In the genomic region with DNA sequence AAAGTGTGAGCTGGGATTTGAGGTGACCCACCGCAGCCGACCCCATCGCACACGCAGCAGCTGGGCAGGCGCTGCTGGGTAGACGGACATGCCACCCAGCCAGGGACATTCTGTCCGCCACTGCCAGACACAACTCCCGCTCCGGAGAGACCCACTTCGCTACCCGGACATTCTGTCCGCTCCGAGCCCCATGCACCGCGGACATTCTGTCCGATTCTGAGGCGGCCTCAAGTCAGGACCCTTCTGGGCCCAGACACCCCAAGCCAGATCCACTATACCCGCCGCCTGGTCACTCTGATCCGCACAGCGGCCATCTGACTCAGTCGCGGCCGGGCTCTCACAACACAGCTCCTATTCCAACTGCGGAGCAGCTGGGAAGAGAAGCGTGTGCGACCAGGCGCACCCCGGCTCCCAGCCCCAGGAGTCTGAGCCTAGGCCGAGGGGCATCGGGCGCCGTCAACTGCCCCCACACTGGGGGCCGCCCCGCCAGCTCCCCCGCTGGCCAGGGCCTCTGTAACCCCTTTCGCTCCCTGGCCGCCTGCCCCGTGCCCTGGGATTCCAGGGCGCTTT, we compare ENCODE assay signal across 9 cellular contexts. TPM values are rescaled to one million over a fixed set of nuclear protein-coding genes. Genes with fewer than 3 reads are reported as not detected.
DNase-seq lines count a peak whose midpoint lies in the region; ATAC-seq and TF ChIP-seq lines count a peak whose summit lies in the region.
"Had no signal": no experiment of that assay in that cellular context is flagged by ENCODE, and none has a peak within 500 bp of the region (broad histone marks: within the 10 kb centered on the region; RNA-seq: fewer than 3 reads in every experiment).

No MANE protein-coding gene starts in this region.

- intact Hi-C loops in activated CD4-positive, alpha-beta T cell treated with anti-CD3 and anti-CD28 coated beads, Interleukin-2, amount 10 ng/mL, durations not matched to agents 24 days and 14 days (cut with micrococcal nuclease), result loop anchor here (1.0 to 2.0 kb wide), 2 partner anchors 9 to 262 kb away; partner anchors contain the start of genes ACTR1A and SUFU
- intact Hi-C loops in dendritic cell treated with granulocyte-macrophage colony-stimulating factor and Interleukin-4, amounts not matched to agents 40 ng/mL and 50 ng/mL, for 4 days (cut with micrococcal nuclease), result loop anchor here (10.0 kb wide), 2 partner anchors 264 to 886 kb away; partner anchors contain the start of genes ACTR1A, BTRC and SUFU

- H3K27me3 Mint-ChIP-seq in activated CD4-positive, alpha-beta T cell treated with anti-CD3 and anti-CD28 coated beads, Interleukin-2, amount 10 ng/mL, durations not matched to agents 24 days and 14 days, result peaks cover 56% of the 10 kb centered on the region
- H3K27me3 Mint-ChIP-seq in dendritic cell treated with granulocyte-macrophage colony-stimulating factor and Interleukin-4, amounts not matched to agents 40 ng/mL and 50 ng/mL, for 4 days, result peaks cover 67% of the 10 kb centered on the region
- H3K27me3 Mint-ChIP-seq in memory B cell, result peaks cover 15% of the 10 kb centered on the region

- H3K27ac ChIP-seq in thoracic aorta, result no peak overlapping the region
- H3K27ac ChIP-seq: foreskin keratinocyte had no signal

- no peak for DNase-seq in activated CD4-positive, alpha-beta T cell treated with anti-CD3 and anti-CD28 coated beads, Interleukin-2, amount 10 ng/mL, durations not matched to agents 24 days and 14 days
- DNase-seq in activated CD4-positive, alpha-beta T cell treated with anti-CD3 and anti-CD28 coated beads, Interleukin-2, amount 50 U/mL, for 4 hours, result no peak
- DNase-seq in memory B cell (ENCODE audit: low spot score in 2 of 2), result no peak
- no peak for DNase-seq in thoracic aorta (ENCODE audit: low spot score)
- no peak for DNase-seq in NCI-H526 treated with DMSO at 0.1 percent for 48 hours (lab: John Stamatoyannopoulos, UW)
- DNase-seq in foreskin melanocyte, result no peak
- DNase-seq: foreskin keratinocyte had no signal

- H3K9me3 Mint-ChIP-seq in activated CD4-positive, alpha-beta T cell treated with anti-CD3 and anti-CD28 coated beads, Interleukin-2, amount 10 ng/mL, durations not matched to agents 24 days and 14 days, result no peaks in the 10 kb centered on the region
- no peaks in the 10 kb centered on the region for H3K9me3 Mint-ChIP-seq in dendritic cell treated with granulocyte-macrophage colony-stimulating factor and Interleukin-4, amounts not matched to agents 40 ng/mL and 50 ng/mL, for 4 days
- H3K9me3 Mint-ChIP-seq in memory B cell, result no peaks in the 10 kb centered on the region

- no peaks in the 10 kb centered on the region for H3K27me3 ChIP-seq in thoracic aorta (replicated peaks; ENCODE audit: insufficient read depth)

- TF ChIP-seq CTCF in thoracic aorta (IDR thresholded peaks at IDR 0.05), result no peak

- no peaks in the 10 kb centered on the region for H3K36me3 ChIP-seq in thoracic aorta

- no peak overlapping the region for H3K27ac Mint-ChIP-seq in activated CD4-positive, alpha-beta T cell treated with anti-CD3 and anti-CD28 coated beads, Interleukin-2, amount 10 ng/mL, durations not matched to agents 24 days and 14 days
- peak overlapping the region; percentile 48 for H3K27ac Mint-ChIP-seq in dendritic cell treated with granulocyte-macrophage colony-stimulating factor and Interleukin-4, amounts not matched to agents 40 ng/mL and 50 ng/mL, for 4 days
- H3K27ac Mint-ChIP-seq in memory B cell, result no peak overlapping the region

- ATAC-seq in memory B cell (ENCODE audit: low read depth) (no peak), thoracic aorta (ENCODE audit: insufficient number of reproducible peaks, low FRiP score, low read depth) (no peak), GM21737 (IDR thresholded peaks at IDR 0.05; ENCODE audit: unreplicated experiment) (no peak)

- peaks cover 15% of the 10 kb centered on the region for H3K4me1 Mint-ChIP-seq in activated CD4-positive, alpha-beta T cell treated with anti-CD3 and anti-CD28 coated beads, Interleukin-2, amount 10 ng/mL, durations not matched to agents 24 days and 14 days
- H3K4me1 Mint-ChIP-seq in dendritic cell treated with granulocyte-macrophage colony-stimulating factor and Interleukin-4, amounts not matched to agents 40 ng/mL and 50 ng/mL, for 4 days (ENCODE audit: low read depth), result peaks cover 25% of the 10 kb centered on the region
- peaks cover 12% of the 10 kb centered on the region for H3K4me1 Mint-ChIP-seq in memory B cell

- peak overlapping the region; percentile 77 for H3K4me3 ChIP-seq in thoracic aorta

- H3K4me1 ChIP-seq in thoracic aorta (ENCODE audit: control insufficient read depth in 1 of 2, low read depth in 2 of 2), result peaks cover 8 to 22% of the 10 kb centered on the region in 2 donors

- peaks cover under 1% of the 10 kb centered on the region for H3K36me3 Mint-ChIP-seq in activated CD4-positive, alpha-beta T cell treated with anti-CD3 and anti-CD28 coated beads, Interleukin-2, amount 10 ng/mL, durations not matched to agents 24 days and 14 days (ENCODE audit: low read depth)
- peaks cover 3% of the 10 kb centered on the region for H3K36me3 Mint-ChIP-seq in dendritic cell treated with granulocyte-macrophage colony-stimulating factor and Interleukin-4, amounts not matched to agents 40 ng/mL and 50 ng/mL, for 4 days (ENCODE audit: low read depth)
- H3K36me3 Mint-ChIP-seq in memory B cell, result no peaks in the 10 kb centered on the region

- no peaks in the 10 kb centered on the region for H3K9me3 ChIP-seq in thoracic aorta

- peak overlapping the region; percentile 86 for H3K4me3 Mint-ChIP-seq in activated CD4-positive, alpha-beta T cell treated with anti-CD3 and anti-CD28 coated beads, Interleukin-2, amount 10 ng/mL, durations not matched to agents 24 days and 14 days
- H3K4me3 Mint-ChIP-seq in dendritic cell treated with granulocyte-macrophage colony-stimulating factor and Interleukin-4, amounts not matched to agents 40 ng/mL and 50 ng/mL, for 4 days, result peak overlapping the region; percentile 80
- peak overlapping the region; percentile 22 for H3K4me3 Mint-ChIP-seq in memory B cell

RNA-seq across cellular contexts. Expression of gene PITX3, which starts 0.8 kb away (rescaled TPM):
- total RNA-seq in activated CD4-positive, alpha-beta T cell treated with anti-CD3 and anti-CD28 coated beads, Interleukin-2, amount 10 ng/mL, durations not matched to agents 24 days and 14 days, result 0.54 and 0.86 TPM in 2 replicates
- not detected for total RNA-seq in thoracic aorta
- total RNA-seq: foreskin keratinocyte had no signal

RNA-seq across cellular contexts. Expression of gene GBF1, which starts 4.8 kb away (rescaled TPM):
- 45.2 and 47.7 TPM in 2 replicates for total RNA-seq in activated CD4-positive, alpha-beta T cell treated with anti-CD3 and anti-CD28 coated beads, Interleukin-2, amount 10 ng/mL, durations not matched to agents 24 days and 14 days
- 10 to 100 TPM; 38.1 to 44.9 TPM for total RNA-seq in thoracic aorta

RNA-seq across cellular contexts. Expression of gene ELOVL3, which starts 14.5 kb away (rescaled TPM):
- 0.14 TPM in 1 of 2 replicates, not detected in the other for total RNA-seq in activated CD4-positive, alpha-beta T cell treated with anti-CD3 and anti-CD28 coated beads, Interleukin-2, amount 10 ng/mL, durations not matched to agents 24 days and 14 days
- total RNA-seq in thoracic aorta, result not detected

Comparison
In these comparisons a context has a peak if more than half of its experiments do, and no peak if none do; other contexts are left out.
1. H3K4me3 Mint-ChIP-seq: peak in every context shown above with its lines; median percentile 86 in activated CD4-positive, alpha-beta T cell treated with anti-CD3 and anti-CD28 coated beads, Interleukin-2, amount 10 ng/mL, durations not matched to agents 24 days and 14 days; 80 in dendritic cell treated with granulocyte-macrophage colony-stimulating factor and Interleukin-4, amounts not matched to agents 40 ng/mL and 50 ng/mL, for 4 days; 22 in memory B cell.